Comparison of ENCODE assay signal across 27 cellular contexts in genomic region chr10:127999801-128000200, GRCh38.
"Had no signal": no experiment of that assay in that cellular context is flagged by ENCODE, and none has a peak within 500 bp of the region (broad histone marks: within the 10 kb centered on the region; RNA-seq: fewer than 3 reads in every experiment).

No MANE protein-coding gene starts in this region.

- H3K9me3 Mint-ChIP-seq: activated CD4-positive, alpha-beta memory T cell treated with anti-CD3 and anti-CD28 coated beads, Interleukin-2, amount 10 ng/mL, durations not matched to agents 7 days and 5 days; activated CD4-positive, alpha-beta T cell treated with anti-CD3 and anti-CD28 coated beads, Interleukin-2, amount 10 ng/mL, durations not matched to agents 7 days and 5 days; activated naive CD4-positive, alpha-beta T cell treated with anti-CD3 and anti-CD28 coated beads, Interleukin-2, amount 50 U/mL, for 24 hours; activated naive CD8-positive, alpha-beta T cell treated with anti-CD3 and anti-CD28 coated beads, Interleukin-2, amount 50 U/mL, for 24 hours; activated T-helper 17 cell treated with anti-CD3 and anti-CD28 coated beads, Interleukin-2, amount 50 U/mL, for 72 hours; central memory CD8-positive, alpha-beta T cell had no signal

- H3K36me3 Mint-ChIP-seq: activated naive CD4-positive, alpha-beta T cell treated with anti-CD3 and anti-CD28 coated beads, Interleukin-2, amount 50 U/mL, for 24 hours had no signal

- H3K4me3 Mint-ChIP-seq: activated CD4-positive, alpha-beta memory T cell treated with anti-CD3 and anti-CD28 coated beads, Interleukin-2, amount 10 ng/mL, durations not matched to agents 7 days and 5 days; activated CD4-positive, alpha-beta T cell treated with anti-CD3 and anti-CD28 coated beads, Interleukin-2, amount 10 ng/mL, durations not matched to agents 7 days and 5 days; activated naive CD4-positive, alpha-beta T cell treated with anti-CD3 and anti-CD28 coated beads, Interleukin-2, amount 50 U/mL, for 24 hours; activated naive CD8-positive, alpha-beta T cell treated with anti-CD3 and anti-CD28 coated beads, Interleukin-2, amount 50 U/mL, for 24 hours; activated T-helper 17 cell treated with anti-CD3 and anti-CD28 coated beads, Interleukin-2, amount 50 U/mL, for 72 hours; central memory CD8-positive, alpha-beta T cell had no signal

- H3K27ac ChIP-seq: RWPE1, SJCRH30, VCaP had no signal

- DNase-seq: activated CD4-positive, alpha-beta memory T cell treated with anti-CD3 and anti-CD28 coated beads, Interleukin-2, amount 10 ng/mL, durations not matched to agents 7 days and 5 days; activated CD4-positive, alpha-beta T cell treated with anti-CD3 and anti-CD28 coated beads, Interleukin-2, amount 10 ng/mL, durations not matched to agents 7 days and 5 days; activated CD4-positive, CD25-positive, alpha-beta regulatory T cell; activated naive CD8-positive, alpha-beta T cell treated with anti-CD3 and anti-CD28 coated beads, Interleukin-2, amount 50 U/mL, for 24 hours; activated T-cell treated with anti-CD3 and anti-CD28 coated beads for 4 hours; activated T-cell treated with anti-CD3 and anti-CD28 coated beads, Interleukin-2, amount 50 U/mL, for 48 hours; amniotic stem cell; MG63; MV-4-11; NCI-H1092 treated with DMSO at 0.1 percent for 48 hours; NCI-H1417 treated with DMSO at 0.1 percent for 48 hours; NCI-H1694; NCI-H2029; NCI-H2107; NCI-H226; NCI-H526; NCI-H82; OCI-M1; Right ventricle myocardium superior; SJCRH30; SK-N-SH; T-helper 1 cell had no signal

- H3K27me3 Mint-ChIP-seq: activated naive CD4-positive, alpha-beta T cell treated with anti-CD3 and anti-CD28 coated beads, Interleukin-2, amount 50 U/mL, for 24 hours had no signal

- H3K4me1 Mint-ChIP-seq: activated CD4-positive, alpha-beta memory T cell treated with anti-CD3 and anti-CD28 coated beads, Interleukin-2, amount 10 ng/mL, durations not matched to agents 7 days and 5 days; activated CD4-positive, alpha-beta T cell treated with anti-CD3 and anti-CD28 coated beads, Interleukin-2, amount 10 ng/mL, durations not matched to agents 7 days and 5 days; activated naive CD4-positive, alpha-beta T cell treated with anti-CD3 and anti-CD28 coated beads, Interleukin-2, amount 50 U/mL, for 24 hours; activated naive CD8-positive, alpha-beta T cell treated with anti-CD3 and anti-CD28 coated beads, Interleukin-2, amount 50 U/mL, for 24 hours; activated T-helper 17 cell treated with anti-CD3 and anti-CD28 coated beads, Interleukin-2, amount 50 U/mL, for 72 hours; central memory CD8-positive, alpha-beta T cell had no signal

- ATAC-seq: activated naive CD8-positive, alpha-beta T cell treated with anti-CD3 and anti-CD28 coated beads, Interleukin-2, amount 50 U/mL, for 24 hours; activated T-helper 17 cell treated with anti-CD3 and anti-CD28 coated beads, Interleukin-2, amount 50 U/mL, for 72 hours had no signal

- H3K27ac Mint-ChIP-seq: activated CD4-positive, alpha-beta memory T cell treated with anti-CD3 and anti-CD28 coated beads, Interleukin-2, amount 10 ng/mL, durations not matched to agents 7 days and 5 days; activated CD4-positive, alpha-beta T cell treated with anti-CD3 and anti-CD28 coated beads, Interleukin-2, amount 10 ng/mL, durations not matched to agents 7 days and 5 days; activated naive CD4-positive, alpha-beta T cell treated with anti-CD3 and anti-CD28 coated beads, Interleukin-2, amount 50 U/mL, for 24 hours; activated naive CD8-positive, alpha-beta T cell treated with anti-CD3 and anti-CD28 coated beads, Interleukin-2, amount 50 U/mL, for 24 hours; activated T-helper 17 cell treated with anti-CD3 and anti-CD28 coated beads, Interleukin-2, amount 50 U/mL, for 72 hours had no signal
